Comparison of ENCODE assay signal across 18 cellular contexts in genomic region chr9:12350775-12351174, GRCh38.
DNase-seq lines count a peak whose midpoint lies in the region; ATAC-seq and TF ChIP-seq lines count a peak whose summit lies in the region.
"Had no signal": no experiment of that assay in that cellular context is flagged by ENCODE, and none has a peak within 500 bp of the region (broad histone marks: within the 10 kb centered on the region; RNA-seq: fewer than 3 reads in every experiment).

No MANE protein-coding gene starts in this region.

- no peak for TF ChIP-seq CTCF in GM23338 (conservative IDR thresholded peaks at IDR 0.05; ENCODE audit: low read depth in 2 of 2)
- no peak for TF ChIP-seq CTCF in left lung (IDR thresholded peaks at IDR 0.05)
- no peak for TF ChIP-seq CTCF in heart left ventricle (IDR thresholded peaks at IDR 0.05)

- WGBS in heart left ventricle, 4 donors: 23 to 34% (median 30%) methylated on average over 1 of the region's 1 CpG

- peak overlapping the region; percentile 43; the same call in 1 of the 2 replicates for H2AFZ ChIP-seq in GM23338

- peaks cover 2% of the 10 kb centered on the region; the same call in 2 of the 3 replicates for H3K4me1 Mint-ChIP-seq in GM23338
- H3K4me1 Mint-ChIP-seq: B cell had no signal

- H3K9me3 Mint-ChIP-seq in GM23338: no peaks in the 10 kb centered on the region

- no peak overlapping the region for H3K4me2 ChIP-seq in GM23338
- H3K4me2 ChIP-seq: A549; BLaER1 treated with 17β-estradiol and CSF1 and Interleukin-3, amounts not matched to agents 10 nM and 100 nM had no signal

- no peak overlapping the region for H3K4me3 ChIP-seq in GM23338
- no peak overlapping the region for H3K4me3 ChIP-seq in left lung
- H3K4me3 ChIP-seq in heart left ventricle: no peak overlapping the region
- H3K4me3 ChIP-seq: A549; BLaER1 treated with 17β-estradiol and CSF1 and Interleukin-3, amounts not matched to agents 10 nM and 100 nM had no signal

- H3K4me1 ChIP-seq in GM23338 (ENCODE audit: insufficient read depth): no peaks in the 10 kb centered on the region
- H3K4me1 ChIP-seq in left lung: no peaks in the 10 kb centered on the region
- H3K4me1 ChIP-seq in heart left ventricle: no peaks in the 10 kb centered on the region
- H3K4me1 ChIP-seq: A549; BLaER1 treated with 17β-estradiol and CSF1 and Interleukin-3, amounts not matched to agents 10 nM and 100 nM; Caco-2 had no signal

- no peak overlapping the region for H3K4me3 Mint-ChIP-seq in GM23338
- H3K4me3 Mint-ChIP-seq: B cell; CD4-positive, alpha-beta T cell; CD8-positive, alpha-beta T cell had no signal

- H3K9me3 ChIP-seq in left lung: no peaks in the 10 kb centered on the region
- H3K9me3 ChIP-seq in heart left ventricle: no peaks in the 10 kb centered on the region
- H3K9me3 ChIP-seq: A549; BLaER1 treated with 17β-estradiol and CSF1 and Interleukin-3, amounts not matched to agents 10 nM and 100 nM; Caco-2 had no signal

- H3F3A ChIP-seq in GM23338 (replicated peaks; ENCODE audit: low read depth): no peaks in the 10 kb centered on the region

- no peaks in the 10 kb centered on the region for H3K79me2 ChIP-seq in GM23338 (replicated peaks; ENCODE audit: insufficient read depth)

- H3K9me2 ChIP-seq in GM23338 (ENCODE audit: insufficient read depth): no peaks in the 10 kb centered on the region

- TF ChIP-seq POLR2A in heart left ventricle (IDR thresholded peaks at IDR 0.05): no peak

- no peaks in the 10 kb centered on the region for H3K36me3 ChIP-seq in GM23338 (ENCODE audit: insufficient read depth)
- no peaks in the 10 kb centered on the region for H3K36me3 ChIP-seq in left lung
- no peaks in the 10 kb centered on the region for H3K36me3 ChIP-seq in heart left ventricle
- H3K36me3 ChIP-seq: BLaER1 treated with 17β-estradiol and CSF1 and Interleukin-3, amounts not matched to agents 10 nM and 100 nM had no signal

- ATAC-seq in GM23338 (no peak), left lung (peak; percentile 71), heart left ventricle (no peak)
- ATAC-seq: A549; CD8-positive, alpha-beta T cell had no signal

- no peaks in the 10 kb centered on the region for H3K36me3 Mint-ChIP-seq in GM23338 (ENCODE audit: low read depth)
- H3K36me3 Mint-ChIP-seq: CD8-positive, alpha-beta T cell had no signal

- no peak overlapping the region for H3K27ac Mint-ChIP-seq in GM23338
- H3K27ac Mint-ChIP-seq: B cell; CD4-positive, alpha-beta T cell; CD8-positive, alpha-beta T cell had no signal

- H4K20me1 ChIP-seq in GM23338 (replicated peaks; ENCODE audit: insufficient read depth): no peaks in the 10 kb centered on the region
- H4K20me1 ChIP-seq: BLaER1 treated with 17β-estradiol and CSF1 and Interleukin-3, amounts not matched to agents 10 nM and 100 nM had no signal

- H3K27me3 Mint-ChIP-seq in GM23338 (ENCODE audit: insufficient read depth, low read depth, poor library complexity): no peaks in the 10 kb centered on the region
- H3K27me3 Mint-ChIP-seq: B cell; CD4-positive, alpha-beta T cell had no signal

- intact Hi-C loops in left lung (cut with DNase I) (no loop called here), heart left ventricle (cut with DNase I) (no loop called here)

- H3K27me3 ChIP-seq in GM23338 (ENCODE audit: insufficient read depth) (no peaks in the 10 kb centered on the region), left lung (no peaks in the 10 kb centered on the region), heart left ventricle (no peaks in the 10 kb centered on the region)
- H3K27me3 ChIP-seq: BLaER1 treated with 17β-estradiol and CSF1 and Interleukin-3, amounts not matched to agents 10 nM and 100 nM had no signal

- H3K27ac ChIP-seq in GM23338 (ENCODE audit: low read depth) (no peak overlapping the region), left lung (no peak overlapping the region), heart left ventricle (no peak overlapping the region)
- H3K27ac ChIP-seq: 22Rv1; A549; BLaER1 treated with 17β-estradiol and CSF1 and Interleukin-3, amounts not matched to agents 10 nM and 100 nM; C4-2B had no signal

- DNase-seq in DMS53 (lab: John Stamatoyannopoulos, UW) (peak; percentile 25), DMS53 treated with DMSO at 0.1 percent for 48 hours (lab: John Stamatoyannopoulos, UW; ENCODE audit: unreplicated experiment) (no peak), GM23338 (ENCODE audit: low spot score) (no peak), left lung (no peak), iPS-NIHi11 (ENCODE audit: low spot score) (no peak), heart left ventricle (no peak)
- DNase-seq: AML-193; Caco-2; Calu3; CD4-positive, alpha-beta T cell; CD8-positive, alpha-beta T cell; DMS79 treated with DMSO at 0.1 percent for 48 hours; GF-D8 had no signal

TF ChIP-seq in GM23338, 12 proteins besides CTCF, POLR2A, EP300 and RAD21:
- TF ChIP-seq ZNF114 (CRISPR knock-in tag; IDR thresholded peaks at IDR 0.05) (no peak), REST (IDR thresholded peaks at IDR 0.05; ENCODE audit: unreplicated experiment) (no peak), ETS1 (IDR thresholded peaks at IDR 0.05) (no peak)
